In the genomic region with DNA sequence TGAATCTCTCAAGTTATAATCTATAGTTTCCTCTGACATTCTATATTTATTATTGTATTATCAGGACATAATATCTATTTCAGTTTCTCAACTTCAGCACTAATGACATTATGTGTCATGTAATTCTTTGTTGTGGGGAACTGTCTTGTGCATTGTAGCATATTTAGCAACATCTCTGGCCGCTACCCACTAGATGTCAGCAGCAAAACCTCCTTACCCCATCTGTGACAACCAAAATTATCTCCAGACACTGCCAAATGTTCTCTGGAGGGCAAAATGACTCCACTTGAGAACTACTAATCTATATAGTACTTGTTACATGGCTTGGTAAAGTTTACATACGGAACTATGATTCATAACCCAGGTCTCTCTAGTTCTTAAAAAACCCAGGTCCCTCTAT, we compare ENCODE assay signal across 21 cellular contexts.
A peak's percentile ranks its signal among the peaks of the same experiment; 100 is the strongest.
DNase-seq lines count a peak whose midpoint lies in the region; ATAC-seq and TF ChIP-seq lines count a peak whose summit lies in the region.
"Had no signal": no experiment of that assay in that cellular context is flagged by ENCODE, and none has a peak within 500 bp of the region (broad histone marks: within the 10 kb centered on the region; RNA-seq: fewer than 3 reads in every experiment).

No MANE protein-coding gene starts in this region.

- H3K27me3 Mint-ChIP-seq in activated T-cell treated with anti-CD3 and anti-CD28 coated beads, Interleukin-2, amount 50 U/mL, for 4 hours (ENCODE audit: low read depth) = no peaks in the 10 kb centered on the region
- H3K27me3 Mint-ChIP-seq: activated naive CD8-positive, alpha-beta T cell treated with anti-CD3 and anti-CD28 coated beads, Interleukin-2, amount 10 ng/mL, durations not matched to agents 7 days and 5 days had no signal

- H3K4me1 Mint-ChIP-seq in activated T-cell treated with anti-CD3 and anti-CD28 coated beads, Interleukin-2, amount 50 U/mL, for 4 hours (ENCODE audit: low read depth) = no peaks in the 10 kb centered on the region
- H3K4me1 Mint-ChIP-seq: activated naive CD8-positive, alpha-beta T cell treated with anti-CD3 and anti-CD28 coated beads, Interleukin-2, amount 10 ng/mL, durations not matched to agents 7 days and 5 days; stimulated activated effector memory CD8-positive, alpha-beta T cell treated with anti-CD3 and anti-CD28 coated beads, Interleukin-12 subunit alpha, Interleukin-12 subunit beta, amount 100 ng/mL, for 72 hours had no signal

- H3K36me3 Mint-ChIP-seq in activated T-cell treated with anti-CD3 and anti-CD28 coated beads, Interleukin-2, amount 50 U/mL, for 4 hours (ENCODE audit: insufficient read depth) = no peaks in the 10 kb centered on the region
- H3K36me3 Mint-ChIP-seq: activated naive CD8-positive, alpha-beta T cell treated with anti-CD3 and anti-CD28 coated beads, Interleukin-2, amount 10 ng/mL, durations not matched to agents 7 days and 5 days; stimulated activated effector memory CD8-positive, alpha-beta T cell treated with anti-CD3 and anti-CD28 coated beads, Interleukin-12 subunit alpha, Interleukin-12 subunit beta, amount 100 ng/mL, for 72 hours had no signal

- peak; percentile 14 for TF ChIP-seq CTCF in AG09319 (IDR thresholded peaks at IDR 0.05; ENCODE audit: low read depth, low read length)
- no peak for TF ChIP-seq CTCF in epithelial cell of esophagus (IDR thresholded peaks at IDR 0.05; ENCODE audit: insufficient read depth, low read depth, low read length, missing control alignments)

- no peak for ATAC-seq in activated T-cell treated with anti-CD3 and anti-CD28 coated beads, Interleukin-2, amount 50 U/mL, for 4 hours
- ATAC-seq in HG02885 (IDR thresholded peaks at IDR 0.05; ENCODE audit: poor library complexity, unreplicated experiment) = no peak
- ATAC-seq: activated T-cell treated with anti-CD3 and anti-CD28 coated beads, Interleukin-2, amount 50 U/mL, for 72 hours; stimulated activated effector memory CD8-positive, alpha-beta T cell treated with anti-CD3 and anti-CD28 coated beads, Interleukin-12 subunit alpha, Interleukin-12 subunit beta, amount 100 ng/mL, for 72 hours had no signal

- no peak overlapping the region for H3K4me3 Mint-ChIP-seq in activated T-cell treated with anti-CD3 and anti-CD28 coated beads, Interleukin-2, amount 50 U/mL, for 4 hours
- H3K4me3 Mint-ChIP-seq: activated naive CD8-positive, alpha-beta T cell treated with anti-CD3 and anti-CD28 coated beads, Interleukin-2, amount 10 ng/mL, durations not matched to agents 7 days and 5 days; activated T-cell treated with anti-CD3 and anti-CD28 coated beads, Interleukin-2, amount 50 U/mL, for 72 hours; HFFc6; stimulated activated effector memory CD8-positive, alpha-beta T cell treated with anti-CD3 and anti-CD28 coated beads, Interleukin-12 subunit alpha, Interleukin-12 subunit beta, amount 100 ng/mL, for 72 hours had no signal

- DNase-seq in AG09319 (ENCODE audit: extremely low read depth, low read depth) = no peak
- peak; percentile 15 for DNase-seq in GM03348 (ENCODE audit: low spot score)
- peak; percentile 74 for DNase-seq in NCI-H69 (lab: John Stamatoyannopoulos, UW)
- peak; percentile 11 for DNase-seq in epithelial cell of esophagus (ENCODE audit: low read depth)
- DNase-seq in activated T-cell treated with anti-CD3 and anti-CD28 coated beads, Interleukin-2, amount 50 U/mL, for 4 hours = no peak
- no peak for DNase-seq in activated T-cell treated with anti-CD3 and anti-CD28 coated beads, Interleukin-2, amount 50 U/mL, for 48 hours
- no peak for DNase-seq in middle frontal gyrus (ENCODE audit: extremely low spot score, low spot score)
- DNase-seq: activated CD4-positive, alpha-beta T cell treated with anti-CD3 and anti-CD28 coated beads, Interleukin-2, amount 50 U/mL, for 4 hours; activated naive CD8-positive, alpha-beta T cell treated with anti-CD3 and anti-CD28 coated beads, Interleukin-2, amount 10 ng/mL, durations not matched to agents 7 days and 5 days; activated T-cell treated with anti-CD3 and anti-CD28 coated beads, Interleukin-2, amount 50 U/mL, for 72 hours; DMS53; effector CD8-positive, alpha-beta T cell; HFFc6; NCI-H510A treated with DMSO at 0.1 percent for 48 hours; posterior cingulate gyrus; thyroid gland had no signal

- no peak overlapping the region for H3K4me3 ChIP-seq in epithelial cell of esophagus (ENCODE audit: low read length)
- H3K4me3 ChIP-seq: BLaER1, cardiac muscle cell, skin epidermis, thyroid gland had no signal

- peaks cover 10% of the 10 kb centered on the region for H3K9me3 Mint-ChIP-seq in activated T-cell treated with anti-CD3 and anti-CD28 coated beads, Interleukin-2, amount 50 U/mL, for 4 hours
- H3K9me3 Mint-ChIP-seq: activated naive CD8-positive, alpha-beta T cell treated with anti-CD3 and anti-CD28 coated beads, Interleukin-2, amount 10 ng/mL, durations not matched to agents 7 days and 5 days had no signal

Comparison
In these comparisons a context has a peak if more than half of its experiments do, and no peak if none do; other contexts are left out.
1. DNase-seq: peak in GM03348 (single experiment), NCI-H69 (single experiment) and epithelial cell of esophagus (single experiment); none in AG09319 (single experiment), activated T-cell treated with anti-CD3 and anti-CD28 coated beads, Interleukin-2, amount 50 U/mL, for 4 hours (single experiment), activated T-cell treated with anti-CD3 and anti-CD28 coated beads, Interleukin-2, amount 50 U/mL, for 48 hours (0 of 2) and middle frontal gyrus (single experiment).